ENCODE assay signal across 4 cellular contexts in the genomic region with DNA sequence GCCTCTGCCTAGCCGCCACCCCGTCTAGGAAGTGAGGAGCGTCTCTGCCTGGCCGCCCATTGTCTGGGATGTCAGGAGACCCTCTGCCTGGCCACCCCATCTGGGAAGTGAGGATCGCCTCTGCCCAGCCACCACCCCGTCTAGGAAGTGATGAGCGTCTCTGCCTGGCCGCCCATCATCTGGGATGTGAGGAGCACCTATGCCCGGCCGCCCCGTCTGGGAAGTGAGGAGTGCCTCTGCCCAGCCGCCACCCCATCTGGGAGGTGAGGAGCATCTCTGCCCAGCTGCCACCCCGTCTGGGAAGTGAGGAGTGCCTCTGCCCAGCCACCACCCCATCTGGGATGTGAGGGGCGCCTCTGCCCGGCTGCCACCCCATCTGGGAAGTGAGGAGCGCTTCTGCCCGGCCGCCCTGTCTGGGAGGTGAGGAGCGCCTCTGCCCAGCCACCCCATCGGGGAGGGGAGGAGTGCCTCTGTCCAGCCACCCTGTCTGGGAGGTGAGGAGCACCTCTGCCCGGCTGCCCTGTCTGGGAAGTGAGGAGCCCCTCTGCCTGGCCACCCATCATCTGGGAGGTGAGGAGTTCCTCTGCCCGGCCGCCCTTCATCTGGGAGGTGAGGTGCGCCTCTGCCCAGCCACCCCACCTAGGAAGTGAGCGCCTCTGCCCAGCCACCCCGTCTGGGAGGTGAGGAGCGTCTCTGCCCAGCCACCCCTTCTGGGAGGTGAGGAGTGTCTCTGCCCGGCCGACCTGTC. TPM values are rescaled to one million over a fixed set of nuclear protein-coding genes. Genes with fewer than 3 reads are reported as not detected.
"Had no signal": no experiment of that assay in that cellular context is flagged by ENCODE, and none has a peak within 500 bp of the region (broad histone marks: within the 10 kb centered on the region; RNA-seq: fewer than 3 reads in every experiment).

No MANE protein-coding gene starts in this region.

RNA-seq across cellular contexts. Expression of gene SLAMF6, which starts 8.9 kb away (rescaled TPM):
- total RNA-seq: HepG2, HT-29, HT1080, IMR-90 had no signal
- polyA plus RNA-seq: HepG2, IMR-90 had no signal

RNA-seq across cellular contexts. Expression of gene CD84, which starts 47.3 kb away (rescaled TPM):
- total RNA-seq: HepG2, HT-29, HT1080, IMR-90 had no signal
- polyA plus RNA-seq: HepG2, IMR-90 had no signal
